ENCODE assay signal across 1 cellular context in genomic region chr17:17058304-17058703, GRCh38.
TF ChIP-seq lines count a peak whose summit lies in the region.

No MANE protein-coding gene starts in this region.

TF ChIP-seq in WTC11, 78 proteins besides CTCF, POLR2A, EP300 and RAD21 (continued from another document):
- TF ChIP-seq ARID4B (CRISPR knock-in tag; IDR thresholded peaks at IDR 0.05; ENCODE audit: borderline replicate concordance) (no peak), PREB (CRISPR knock-in tag; IDR thresholded peaks at IDR 0.05; ENCODE audit: borderline replicate concordance) (no peak), MLX (CRISPR knock-in tag; IDR thresholded peaks at IDR 0.05) (no peak), ZNF232 (CRISPR knock-in tag; IDR thresholded peaks at IDR 0.05) (no peak), TP53 (CRISPR knock-in tag; IDR thresholded peaks at IDR 0.05) (no peak), PRDM15 (CRISPR knock-in tag; IDR thresholded peaks at IDR 0.05) (no peak), JUN (CRISPR knock-in tag; IDR thresholded peaks at IDR 0.05) (no peak), HMGA2 (CRISPR knock-in tag; IDR thresholded peaks at IDR 0.05) (no peak), SOX15 (CRISPR knock-in tag; IDR thresholded peaks at IDR 0.05) (no peak), RORB (CRISPR knock-in tag; IDR thresholded peaks at IDR 0.05) (no peak), ELF4 (CRISPR knock-in tag; IDR thresholded peaks at IDR 0.05; ENCODE audit: low read depth) (no peak), OVOL2 (CRISPR knock-in tag; IDR thresholded peaks at IDR 0.05; ENCODE audit: borderline replicate concordance) (no peak)
- TF ChIP-seq, protein P1, sequence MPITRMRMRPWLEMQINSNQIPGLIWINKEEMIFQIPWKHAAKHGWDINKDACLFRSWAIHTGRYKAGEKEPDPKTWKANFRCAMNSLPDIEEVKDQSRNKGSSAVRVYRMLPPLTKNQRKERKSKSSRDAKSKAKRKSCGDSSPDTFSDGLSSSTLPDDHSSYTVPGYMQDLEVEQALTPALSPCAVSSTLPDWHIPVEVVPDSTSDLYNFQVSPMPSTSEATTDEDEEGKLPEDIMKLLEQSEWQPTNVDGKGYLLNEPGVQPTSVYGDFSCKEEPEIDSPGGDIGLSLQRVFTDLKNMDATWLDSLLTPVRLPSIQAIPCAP (CRISPR knock-in tag; IDR thresholded peaks at IDR 0.05), result no peak
TF ChIP-seq in WTC11: peak in this region for 0.
